ENCODE assay signal across 8 cellular contexts in genomic region chr21:45820171-45821091, GRCh38.
DNase-seq lines count a peak whose midpoint lies in the region; ATAC-seq and TF ChIP-seq lines count a peak whose summit lies in the region.

No MANE protein-coding gene starts in this region.

- no peak overlapping the region for H2AFZ ChIP-seq in OCI-LY3 (ENCODE audit: low read depth, low read length)

- no peak for ATAC-seq in GM18520 (IDR thresholded peaks at IDR 0.05; ENCODE audit: unreplicated experiment)

- no peak for TF ChIP-seq EP300 in Ishikawa (IDR thresholded peaks at IDR 0.05; ENCODE audit: borderline replicate concordance)

- TF ChIP-seq RAD21 in Ishikawa (IDR thresholded peaks at IDR 0.05; ENCODE audit: low read depth): peak; percentile 95

- H3K9me3 ChIP-seq in OCI-LY3 (ENCODE audit: insufficient read depth, low read length): no peaks in the 10 kb centered on the region

- no peak overlapping the region for H3K27ac ChIP-seq in OCI-LY3 (ENCODE audit: low read length)

- no peaks in the 10 kb centered on the region for H3K79me2 ChIP-seq in OCI-LY3 (ENCODE audit: low read length)

- peaks cover 23% of the 10 kb centered on the region; the same call in 1 of the 2 replicates for H3K27me3 ChIP-seq in OCI-LY3 (ENCODE audit: low read depth, low read length)

- peak; percentile 77 for TF ChIP-seq CTCF in OCI-LY3 (IDR thresholded peaks at IDR 0.05; ENCODE audit: low read depth, low read length)

- H3K36me3 ChIP-seq in OCI-LY3 (replicated peaks; ENCODE audit: low read depth, low read length): no peaks in the 10 kb centered on the region

- H3K4me1 ChIP-seq in OCI-LY3 (ENCODE audit: low read length): peaks cover 38% of the 10 kb centered on the region

- no peak overlapping the region for H3K9ac ChIP-seq in OCI-LY3 (ENCODE audit: low read length)

- peak overlapping the region; percentile 53 for H3K4me2 ChIP-seq in OCI-LY3 (ENCODE audit: low read length)

- no peak overlapping the region for H3K4me3 ChIP-seq in OCI-LY3 (ENCODE audit: low read length)

- DNase-seq in COLO829 (ENCODE audit: low spot score) (peak; percentile 87), epidermal melanocyte (ENCODE audit: insufficient read length, low spot score) (peak; percentile 85), myocyte (ENCODE audit: low read depth) (peak; percentile 88)
- peak; percentile 39 for DNase-seq in activated CD8-positive, alpha-beta memory T cell treated with anti-CD3 and anti-CD28 coated beads, Interleukin-2, amount 50 U/mL, for 24 hours (ENCODE audit: extremely low read depth)
- peak; percentile 53 to 59 for DNase-seq in stimulated activated CD8-positive, alpha-beta memory T cell treated with anti-CD3 and anti-CD28 coated beads, Interleukin-7, amount 100 ng/mL, for 1 hour (ENCODE audit: low read depth in 2 of 2)

- no peaks in the 10 kb centered on the region for H4K20me1 ChIP-seq in OCI-LY3 (ENCODE audit: insufficient read depth, low read length)

TF ChIP-seq in Ishikawa, 13 proteins besides CTCF, POLR2A, EP300 and RAD21:
- no peak for TF ChIP-seq YY1 (IDR thresholded peaks at IDR 0.05; ENCODE audit: low read depth)
- no peak for TF ChIP-seq TEAD4 (IDR thresholded peaks at IDR 0.05)
- no peak for TF ChIP-seq CREB1 (IDR thresholded peaks at IDR 0.05; ENCODE audit: low read depth)
- no peak for TF ChIP-seq EGR1 (IDR thresholded peaks at IDR 0.05)
- no peak for TF ChIP-seq CEBPB (IDR thresholded peaks at IDR 0.05)
- TF ChIP-seq NFIC (IDR thresholded peaks at IDR 0.05): no peak
- TF ChIP-seq TAF1 (IDR thresholded peaks at IDR 0.05; ENCODE audit: low read depth): no peak
- TF ChIP-seq FOXM1 (IDR thresholded peaks at IDR 0.05; ENCODE audit: borderline replicate concordance, low read depth): no peak
- TF ChIP-seq USF1 (IDR thresholded peaks at IDR 0.05): no peak
- TF ChIP-seq ZBTB7A (IDR thresholded peaks at IDR 0.05; ENCODE audit: low read depth): no peak
- TF ChIP-seq MAX (IDR thresholded peaks at IDR 0.05): no peak
- TF ChIP-seq REST (IDR thresholded peaks at IDR 0.05; ENCODE audit: low read depth): no peak
- no peak for TF ChIP-seq TCF12 (IDR thresholded peaks at IDR 0.05; ENCODE audit: low read depth)
